26 cellular contexts compared by ENCODE assay signal in the genomic region with DNA sequence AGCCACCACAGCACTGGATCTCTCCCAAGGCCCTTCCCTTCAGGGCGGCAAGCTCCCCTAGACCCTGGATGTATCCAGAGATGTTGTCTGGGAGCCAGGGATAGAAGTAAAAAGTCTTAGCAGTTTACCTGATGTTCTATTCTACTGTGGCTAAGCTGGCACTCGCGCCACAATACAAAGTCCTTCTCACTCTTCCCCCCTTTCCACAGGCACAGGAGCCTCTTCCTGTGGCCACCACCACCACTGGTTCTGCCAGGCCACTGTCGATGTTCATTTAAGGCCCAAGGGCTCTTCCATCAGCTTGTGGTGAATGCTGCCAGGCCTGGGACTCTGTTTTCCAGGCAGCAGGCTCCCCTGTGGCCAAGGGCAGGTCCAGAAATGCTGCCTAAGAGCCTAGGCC.
"Had no signal": no experiment of that assay in that cellular context is flagged by ENCODE, and none has a peak within 500 bp of the region (broad histone marks: within the 10 kb centered on the region; RNA-seq: fewer than 3 reads in every experiment).

No MANE protein-coding gene starts in this region.

- H2AFZ ChIP-seq: hepatocyte had no signal

- H3K27ac Mint-ChIP-seq: mesothelial cell of epicardium; natural killer cell treated with Interleukin-12 subunit alpha and Interleukin-12 subunit beta and Interleukin-15 and Interleukin-18, amount 100 ng/mL, for 72 hours; stimulated activated memory B cell treated with anti-CD40 and anti-IgM and Interleukin-4, amounts not matched to agents 10 μg/mL and 1 μg/mL and 100 μg/mL, for 72 hours; stimulated activated naive CD8-positive, alpha-beta T cell treated with anti-CD3 and anti-CD28 coated beads, Interleukin-15, Interleukin-2, amounts not matched to agents 100 ng/mL and 50 ng/mL, for 24 hours had no signal

- H3K27ac ChIP-seq: esophagus muscularis mucosa, foreskin keratinocyte, gastroesophageal sphincter, heart left ventricle, hepatocyte, prostate gland, right atrium auricular region, sigmoid colon, suprapubic skin, thyroid gland, vagina had no signal

- H3K4me1 ChIP-seq: prostate gland, suprapubic skin, vagina had no signal

- H3K36me3 ChIP-seq: esophagus muscularis mucosa, heart left ventricle, prostate gland, right atrium auricular region, sigmoid colon, suprapubic skin, thyroid gland, vagina had no signal

- H3K27me3 ChIP-seq: esophagus muscularis mucosa, foreskin keratinocyte, gastroesophageal sphincter, heart left ventricle, hepatocyte, left lung, right atrium auricular region, sigmoid colon, suprapubic skin, thyroid gland, vagina had no signal

- H3K27me3 Mint-ChIP-seq: naive B cell; natural killer cell treated with Interleukin-12 subunit alpha and Interleukin-12 subunit beta and Interleukin-15 and Interleukin-18, amount 100 ng/mL, for 72 hours; stimulated activated memory B cell treated with anti-CD40 and anti-IgM and Interleukin-4, amounts not matched to agents 10 μg/mL and 1 μg/mL and 100 μg/mL, for 72 hours; stimulated activated naive CD8-positive, alpha-beta T cell treated with anti-CD3 and anti-CD28 coated beads, Interleukin-15, Interleukin-2, amounts not matched to agents 100 ng/mL and 50 ng/mL, for 24 hours had no signal

- DNase-seq: effector memory CD4-positive, alpha-beta T cell; foreskin keratinocyte; heart left ventricle; kidney; mesenchymal stem cell; mucosa of descending colon; naive B cell; nucleus accumbens; sigmoid colon; stimulated activated CD4-positive, alpha-beta T cell treated with anti-CD3 and anti-CD28 coated beads, Interleukin-4, amount 100 ng/mL, for 4 hours; thyroid gland had no signal

- ATAC-seq: foreskin keratinocyte; gastroesophageal sphincter; heart left ventricle; left lung; mucosa of descending colon; natural killer cell treated with Interleukin-12 subunit alpha and Interleukin-12 subunit beta and Interleukin-15 and Interleukin-18, amount 100 ng/mL, for 72 hours; stimulated activated memory B cell treated with anti-CD40 and anti-IgM and Interleukin-4, amounts not matched to agents 10 μg/mL and 1 μg/mL and 100 μg/mL, for 72 hours had no signal

- H3K9me3 Mint-ChIP-seq: naive B cell; natural killer cell treated with Interleukin-12 subunit alpha and Interleukin-12 subunit beta and Interleukin-15 and Interleukin-18, amount 100 ng/mL, for 72 hours; neural crest cell; stimulated activated memory B cell treated with anti-CD40 and anti-IgM and Interleukin-4, amounts not matched to agents 10 μg/mL and 1 μg/mL and 100 μg/mL, for 72 hours had no signal

- H3K4me3 ChIP-seq: esophagus muscularis mucosa, gastroesophageal sphincter, heart left ventricle, hepatocyte, left lung, mucosa of descending colon, prostate gland, right atrium auricular region, sigmoid colon, suprapubic skin, thyroid gland, vagina had no signal

- H3K4me3 Mint-ChIP-seq: mesothelial cell of epicardium; naive B cell; natural killer cell treated with Interleukin-12 subunit alpha and Interleukin-12 subunit beta and Interleukin-15 and Interleukin-18, amount 100 ng/mL, for 72 hours; neural crest cell; stimulated activated memory B cell treated with anti-CD40 and anti-IgM and Interleukin-4, amounts not matched to agents 10 μg/mL and 1 μg/mL and 100 μg/mL, for 72 hours; stimulated activated naive CD8-positive, alpha-beta T cell treated with anti-CD3 and anti-CD28 coated beads, Interleukin-15, Interleukin-2, amounts not matched to agents 100 ng/mL and 50 ng/mL, for 24 hours had no signal

- H3K9me3 ChIP-seq: esophagus muscularis mucosa, gastroesophageal sphincter, left lung, mucosa of descending colon, prostate gland, right atrium auricular region, sigmoid colon, suprapubic skin, thyroid gland, vagina had no signal

- H3K36me3 Mint-ChIP-seq: naive B cell; natural killer cell treated with Interleukin-12 subunit alpha and Interleukin-12 subunit beta and Interleukin-15 and Interleukin-18, amount 100 ng/mL, for 72 hours had no signal

- H3K4me2 ChIP-seq: hepatocyte had no signal

- FAIRE-seq: colon, endothelial cell of umbilical vein, kidney had no signal
